ENCODE assay signal across 35 cellular contexts in genomic region chr12:79164890-79165289, GRCh38.
DNase-seq lines count a peak whose midpoint lies in the region; ATAC-seq, FAIRE-seq and TF ChIP-seq lines count a peak whose summit lies in the region.
"Had no signal": no experiment of that assay in that cellular context is flagged by ENCODE, and none has a peak within 500 bp of the region (broad histone marks: within the 10 kb centered on the region; RNA-seq: fewer than 3 reads in every experiment).

No MANE protein-coding gene starts in this region.

- FAIRE-seq in HepG2 (lab: Jason Lieb, UNC) (no peak), A549 (lab: Jason Lieb, UNC) (no peak)
- FAIRE-seq: A204.1 had no signal

- H2BK120ac ChIP-seq in IMR-90 (ENCODE audit: low read depth, low read length), result no peak overlapping the region

- no peak overlapping the region for H2BK20ac ChIP-seq in IMR-90 (ENCODE audit: low read depth, low read length)

- H3K27ac ChIP-seq in HepG2 (ENCODE audit: extremely low read length, insufficient read depth, low read length) (no peak overlapping the region), right lobe of liver (no peak overlapping the region), A549 (no peak overlapping the region), IMR-90 (ENCODE audit: insufficient read depth, low read length) (no peak overlapping the region)
- H3K27ac ChIP-seq: 22Rv1; BLaER1; BLaER1 treated with 17β-estradiol and CSF1 and Interleukin-3, amounts not matched to agents 10 nM and 100 nM; C4-2B had no signal

- H3K36me3 Mint-ChIP-seq in mesothelial cell of epicardium, result peaks cover 3% of the 10 kb centered on the region
- no peaks in the 10 kb centered on the region for H3K36me3 Mint-ChIP-seq in activated T-cell treated with anti-CD3 and anti-CD28 coated beads, Interleukin-2, amount 50 U/mL, for 72 hours (ENCODE audit: insufficient read depth in 2 of 2)
- H3K36me3 Mint-ChIP-seq: CD14-positive monocyte; CD4-positive, alpha-beta memory T cell; CD4-positive, CD25-positive, alpha-beta regulatory T cell; CD8-positive, alpha-beta memory T cell; CD8-positive, alpha-beta T cell had no signal

- dilution Hi-C loops in IMR-90 (cut with HindIII; ENCODE audit: low sequenced_read_pairs, unreplicated experiment), result no loop called here

- BruUV-seq in HepG2 (replicated peaks; lab: Mats Ljungman, UMichigan) (no TSS peak), IMR-90 (replicated peaks; lab: Mats Ljungman, UMichigan) (no TSS peak)

- POLR2A ChIA-PET in HepG2 (lab: Yijun Ruan, JAX), result no interaction called here
- POLR2A ChIA-PET in A549 (lab: Yijun Ruan, JAX), result no interaction called here
- POLR2A ChIA-PET in IMR-90 (lab: Charles Lee; ENCODE audit: unreplicated experiment), result no interaction called here

- no peak overlapping the region for H3K4ac ChIP-seq in IMR-90 (ENCODE audit: low read depth, low read length)

- peaks cover 2% of the 10 kb centered on the region for H3K9me3 Mint-ChIP-seq in mesothelial cell of epicardium
- H3K9me3 Mint-ChIP-seq in activated T-cell treated with anti-CD3 and anti-CD28 coated beads, Interleukin-2, amount 50 U/mL, for 72 hours, result peaks cover 0 to 6% of the 10 kb centered on the region in 2 donors
- H3K9me3 Mint-ChIP-seq: CD14-positive monocyte had no signal

- H2AK9ac ChIP-seq in IMR-90 (replicated peaks; ENCODE audit: low read depth, low read length, poor library complexity), result no peak overlapping the region

- H3K79me1 ChIP-seq in IMR-90 (ENCODE audit: low read depth in 1 of 2, low read length in 2 of 2), result no peaks in the 10 kb centered on the region

- H3K36me3 ChIP-seq in HepG2 (replicated peaks in 1 of 2; ENCODE audit: control insufficient read depth in 1 of 2, insufficient read depth in 2 of 2, low read length in 2 of 2) (no peaks in the 10 kb centered on the region), right lobe of liver (no peaks in the 10 kb centered on the region), IMR-90 (ENCODE audit: control insufficient read depth, insufficient read depth, low read length) (no peaks in the 10 kb centered on the region)

- H2AFZ ChIP-seq in HepG2 (ENCODE audit: low read length) (no peak overlapping the region), IMR-90 (replicated peaks; ENCODE audit: low read length, poor library complexity) (no peak overlapping the region)

- CTCF ChIA-PET in HepG2 (lab: Yijun Ruan, JAX; ENCODE audit: low intra/inter-chr PET ratio, low total read pairs), result no interaction called here
- CTCF ChIA-PET in A549 (lab: Yijun Ruan, JAX), result interaction anchor here (0.9 to 2.4 kb wide), 2 partner anchors 10 to 15 kb away, joined by 6 to 9 read pairs; no protein-coding TSS in a partner anchor
- CTCF ChIA-PET in IMR-90 (lab: Yijun Ruan, JAX), result interaction anchor here (1.0 to 2.5 kb wide), 2 partner anchors 10 to 694 kb away, joined by 3 to 13 read pairs; no protein-coding TSS in a partner anchor

- DNase-seq in HepG2 (ENCODE audit: low spot score), result no peak
- no peak for DNase-seq in right lobe of liver
- no peak for DNase-seq in A549 (ENCODE audit: low read depth in 1 of 2, low spot score in 1 of 2)
- DNase-seq in IMR-90, result no peak
- no peak for DNase-seq in mesothelial cell of epicardium (ENCODE audit: low spot score in 2 of 2, unreplicated experiment in 2 of 2)
- DNase-seq in activated T-cell treated with anti-CD3 and anti-CD28 coated beads, Interleukin-2, amount 50 U/mL, for 72 hours, result no peak
- DNase-seq in SW 1271 (lab: John Stamatoyannopoulos, UW), result no peak
- DNase-seq: 8988T; ACHN; AML-193; BE2C; C1 segment of cervical spinal cord; Caco-2; Calu3; CD4-positive, alpha-beta memory T cell; CD4-positive, alpha-beta T cell; CD4-positive, CD25-positive, alpha-beta regulatory T cell; CD8-positive, alpha-beta memory T cell; CD8-positive, alpha-beta T cell; COR-L47; DMS 273 treated with DMSO at 0.1 percent for 48 hours; DMS153; DMS53; DMS79; DMS79 treated with DMSO at 0.1 percent for 48 hours; DND-41; EL had no signal

- H3K56ac ChIP-seq in IMR-90 (ENCODE audit: extremely low read depth, insufficient read depth, low read length), result no peak overlapping the region

- no peak overlapping the region for H4K8ac ChIP-seq in IMR-90 (ENCODE audit: low read depth in 2 of 2, low read length in 2 of 2)

- H3K9me3 ChIP-seq in HepG2 (ENCODE audit: low read length) (no peaks in the 10 kb centered on the region), right lobe of liver (no peaks in the 10 kb centered on the region), A549 (no peaks in the 10 kb centered on the region), IMR-90 (ENCODE audit: control insufficient read depth, insufficient read depth, low read length) (no peaks in the 10 kb centered on the region)
- H3K9me3 ChIP-seq: BE2C, Caco-2 had no signal

- H3K4me3 Mint-ChIP-seq in mesothelial cell of epicardium, result no peak overlapping the region
- no peak overlapping the region for H3K4me3 Mint-ChIP-seq in activated T-cell treated with anti-CD3 and anti-CD28 coated beads, Interleukin-2, amount 50 U/mL, for 72 hours
- H3K4me3 Mint-ChIP-seq: B cell; CD14-positive monocyte; CD4-positive, alpha-beta memory T cell; CD4-positive, alpha-beta T cell; CD4-positive, CD25-positive, alpha-beta regulatory T cell; CD8-positive, alpha-beta memory T cell; CD8-positive, alpha-beta T cell had no signal

- no peak overlapping the region for H4K91ac ChIP-seq in IMR-90 (ENCODE audit: insufficient read depth, low read depth, low read length)

- TF ChIP-seq RAD21 in HepG2 (CRISPR knock-in tag; IDR thresholded peaks at IDR 0.05) (no peak), A549 (conservative IDR thresholded peaks at IDR 0.05 in 1 of 2, IDR thresholded peaks at IDR 0.05 in 1 of 2) (no peak), IMR-90 (IDR thresholded peaks at IDR 0.05; ENCODE audit: low read length) (no peak)

- H3K4me1 Mint-ChIP-seq in mesothelial cell of epicardium, result peaks cover 33% of the 10 kb centered on the region
- H3K4me1 Mint-ChIP-seq in activated T-cell treated with anti-CD3 and anti-CD28 coated beads, Interleukin-2, amount 50 U/mL, for 72 hours (ENCODE audit: low read depth), result no peaks in the 10 kb centered on the region
- H3K4me1 Mint-ChIP-seq: B cell; CD14-positive monocyte; CD4-positive, alpha-beta memory T cell; CD4-positive, CD25-positive, alpha-beta regulatory T cell; CD8-positive, alpha-beta memory T cell had no signal

- peak overlapping the region; percentile 66 for H3K27ac Mint-ChIP-seq in mesothelial cell of epicardium
- no peak overlapping the region for H3K27ac Mint-ChIP-seq in activated T-cell treated with anti-CD3 and anti-CD28 coated beads, Interleukin-2, amount 50 U/mL, for 72 hours
- H3K27ac Mint-ChIP-seq: B cell; CD14-positive monocyte; CD4-positive, alpha-beta memory T cell; CD4-positive, alpha-beta T cell; CD4-positive, CD25-positive, alpha-beta regulatory T cell; CD8-positive, alpha-beta memory T cell; CD8-positive, alpha-beta T cell had no signal

- no peaks in the 10 kb centered on the region for H3K27me3 Mint-ChIP-seq in mesothelial cell of epicardium (ENCODE audit: low read depth)
- H3K27me3 Mint-ChIP-seq in activated T-cell treated with anti-CD3 and anti-CD28 coated beads, Interleukin-2, amount 50 U/mL, for 72 hours (ENCODE audit: low read depth), result no peaks in the 10 kb centered on the region
- H3K27me3 Mint-ChIP-seq: B cell; CD4-positive, alpha-beta memory T cell; CD4-positive, alpha-beta T cell; CD4-positive, CD25-positive, alpha-beta regulatory T cell; CD8-positive, alpha-beta memory T cell had no signal

- H4K20me1 ChIP-seq in HepG2 (ENCODE audit: insufficient read depth, low read length) (no peaks in the 10 kb centered on the region), IMR-90 (ENCODE audit: insufficient read depth, low read length) (no peaks in the 10 kb centered on the region)
- H4K20me1 ChIP-seq: BLaER1; BLaER1 treated with 17β-estradiol and CSF1 and Interleukin-3, amounts not matched to agents 10 nM and 100 nM had no signal

- no peak for TF ChIP-seq CTCF in HepG2 (CRISPR knock-in tag; IDR thresholded peaks at IDR 0.05)
- no peak for TF ChIP-seq CTCF in right lobe of liver (IDR thresholded peaks at IDR 0.05)
- no peak for TF ChIP-seq CTCF in A549 (IDR thresholded peaks at IDR 0.05)
- TF ChIP-seq CTCF in IMR-90 (conservative IDR thresholded peaks at IDR 0.05; ENCODE audit: low read depth, low read length), result no peak
- no peak for TF ChIP-seq CTCF in mesothelial cell of epicardium (IDR thresholded peaks at IDR 0.05; ENCODE audit: unreplicated experiment)

- no peaks in the 10 kb centered on the region for H3K27me3 ChIP-seq in HepG2 (ENCODE audit: control insufficient read depth in 1 of 2, insufficient read depth in 2 of 2, low read length in 2 of 2)
- no peaks in the 10 kb centered on the region for H3K27me3 ChIP-seq in right lobe of liver
- no peaks in the 10 kb centered on the region for H3K27me3 ChIP-seq in IMR-90 (ENCODE audit: control insufficient read depth, insufficient read depth, low read length)
- H3K27me3 ChIP-seq: BE2C; BLaER1; BLaER1 treated with 17β-estradiol and CSF1 and Interleukin-3, amounts not matched to agents 10 nM and 100 nM had no signal

- H4K5ac ChIP-seq in IMR-90 (ENCODE audit: low read depth, low read length), result no peak overlapping the region

- no peak overlapping the region for H3K18ac ChIP-seq in IMR-90 (ENCODE audit: low read depth, low read length)

- H3K23ac ChIP-seq in IMR-90 (ENCODE audit: low read depth, low read length), result no peak overlapping the region

- no peak overlapping the region for H2AK5ac ChIP-seq in IMR-90 (ENCODE audit: low read depth, low read length)

- H3K9me1 ChIP-seq in IMR-90 (ENCODE audit: insufficient read depth, low read length), result no peaks in the 10 kb centered on the region

- in situ Hi-C loops in HepG2 (cut with HindIII; ENCODE audit: extremely low pct_ligation_motif_present, low pct_unique_long_range_greater_than_20kb), result no loop called here
- in situ Hi-C loops in IMR-90 (cut with MboI; ENCODE audit: low sequenced_read_pairs), result no loop called here

- ATAC-seq in HepG2, result no peak
- ATAC-seq in right lobe of liver, result no peak
- ATAC-seq in A549, result no peak
- no peak for ATAC-seq in IMR-90 (ENCODE audit: low read depth)
- no peak for ATAC-seq in activated T-cell treated with anti-CD3 and anti-CD28 coated beads, Interleukin-2, amount 50 U/mL, for 72 hours (replicated peaks in 1 of 2)
- no peak for ATAC-seq in GM21786 (IDR thresholded peaks at IDR 0.05; ENCODE audit: unreplicated experiment)
- ATAC-seq: CD8-positive, alpha-beta T cell had no signal

- H3K4me2 ChIP-seq in HepG2 (ENCODE audit: low read depth, low read length), result no peak overlapping the region
- H3K4me2 ChIP-seq in A549, result no peak overlapping the region
- H3K4me2 ChIP-seq in IMR-90 (ENCODE audit: low read depth, low read length), result no peak overlapping the region
- H3K4me2 ChIP-seq: BLaER1; BLaER1 treated with 17β-estradiol and CSF1 and Interleukin-3, amounts not matched to agents 10 nM and 100 nM had no signal

- H3K4me1 ChIP-seq in HepG2 (ENCODE audit: insufficient read depth, low read length) (no peaks in the 10 kb centered on the region), right lobe of liver (no peaks in the 10 kb centered on the region), A549 (peaks cover 16% of the 10 kb centered on the region), IMR-90 (ENCODE audit: control insufficient read depth, insufficient read depth, low read length) (no peaks in the 10 kb centered on the region)
- H3K4me1 ChIP-seq: BLaER1; BLaER1 treated with 17β-estradiol and CSF1 and Interleukin-3, amounts not matched to agents 10 nM and 100 nM; Caco-2 had no signal

- H3K4me3 ChIP-seq in HepG2 (replicated peaks in 1 of 3; ENCODE audit: insufficient read depth in 1 of 3, low read depth in 2 of 3, low read length in 3 of 3) (no peak overlapping the region), right lobe of liver (no peak overlapping the region), A549 (no peak overlapping the region), IMR-90 (ENCODE audit: insufficient read depth, low read depth, low read length) (no peak overlapping the region)
- H3K4me3 ChIP-seq: BLaER1; BLaER1 treated with 17β-estradiol and CSF1 and Interleukin-3, amounts not matched to agents 10 nM and 100 nM had no signal

- no peak overlapping the region for H3K9ac ChIP-seq in HepG2 (ENCODE audit: insufficient read depth, low read depth, low read length)
- no peak overlapping the region for H3K9ac ChIP-seq in IMR-90 (ENCODE audit: low read depth, low read length)
- H3K9ac ChIP-seq: BLaER1; BLaER1 treated with 17β-estradiol and CSF1 and Interleukin-3, amounts not matched to agents 10 nM and 100 nM had no signal

- TF ChIP-seq POLR2A in HepG2 (IDR thresholded peaks at IDR 0.05; ENCODE audit: insufficient read depth in 1 of 2, low read depth in 2 of 2, low read length in 2 of 2) (no peak), right lobe of liver (IDR thresholded peaks at IDR 0.05) (no peak), A549 (IDR thresholded peaks at IDR 0.05; ENCODE audit: low read length) (no peak), IMR-90 (IDR thresholded peaks at IDR 0.05; ENCODE audit: low read depth, low read length) (no peak)

- no peaks in the 10 kb centered on the region for H3K79me2 ChIP-seq in HepG2 (ENCODE audit: insufficient read depth, low read length)

- intact Hi-C loops in HepG2 (cut with micrococcal nuclease; ENCODE audit: unreplicated experiment) (no loop called here), right lobe of liver (cut with DNase I) (no loop called here), IMR-90 (cut with micrococcal nuclease) (no loop called here)

- no peak overlapping the region for H2BK15ac ChIP-seq in IMR-90 (ENCODE audit: low read depth, low read length)

- WGBS in HepG2 (ENCODE audit: low lambda C conversion rate), result 20% methylated on average over 2 of the region's 2 CpGs
- 40% methylated on average over 2 of the region's 2 CpGs for WGBS in right lobe of liver (ENCODE audit: insufficient coverage, low coverage, low lambda C conversion rate, missing lambda C conversion rate)
- WGBS in A549 (ENCODE audit: missing lambda C conversion rate), result 93% methylated on average over 2 of the region's 2 CpGs
- no CpG with 5 or more reads among the region's 2 CpGs for WGBS in IMR-90 (ENCODE audit: extremely low coverage in 2 of 2, insufficient read length in 1 of 2), 2 experiments

- no peak overlapping the region for H3K14ac ChIP-seq in IMR-90 (replicated peaks; ENCODE audit: low read depth, low read length)

- no peak for TF ChIP-seq EP300 in HepG2 (IDR thresholded peaks at IDR 0.05; ENCODE audit: low read depth in 2 of 2, low read length in 2 of 2)
- no peak for TF ChIP-seq EP300 in HepG2 (CRISPR knock-in tag; IDR thresholded peaks at IDR 0.05; ENCODE audit: borderline replicate concordance)
- TF ChIP-seq EP300 in A549 (IDR thresholded peaks at IDR 0.05), result no peak

- H2BK5ac ChIP-seq in IMR-90 (ENCODE audit: low read depth, low read length, poor library complexity, severe bottlenecking), result no peak overlapping the region

Comparison
In these comparisons a context has a peak if more than half of its experiments do, and no peak if none do; other contexts are left out.
1. Of the 38 proteins assayed by ChIP-seq in both HepG2 and A549: peak only in HepG2: none; only in A549: none; in both: MAFK; in neither: 37.